In genomic region chr5:176534640-176535039, GRCh38 we compare ENCODE assay signal across 3 cellular contexts.
TF ChIP-seq lines count a peak whose summit lies in the region.

No MANE protein-coding gene starts in this region.

TF ChIP-seq in A549, 52 proteins besides CTCF, POLR2A, EP300 and RAD21:
- no peak for TF ChIP-seq MAZ (IDR thresholded peaks at IDR 0.05; ENCODE audit: borderline replicate concordance, low read depth, low read length)
- no peak for TF ChIP-seq RARB (CRISPR knock-in tag; IDR thresholded peaks at IDR 0.05)
- no peak for TF ChIP-seq CBX8 (IDR thresholded peaks at IDR 0.05)
- no peak for TF ChIP-seq ESRRA (IDR thresholded peaks at IDR 0.05; ENCODE audit: borderline replicate concordance, low read length)
- TF ChIP-seq MAFK (IDR thresholded peaks at IDR 0.05; ENCODE audit: partially characterized antibody), result no peak
- no peak for TF ChIP-seq ZNF302 (CRISPR knock-in tag; IDR thresholded peaks at IDR 0.05)
- no peak for TF ChIP-seq EHMT2 (IDR thresholded peaks at IDR 0.05; ENCODE audit: low read depth)
- no peak for TF ChIP-seq CEBPB (IDR thresholded peaks at IDR 0.05)
- TF ChIP-seq BCL3 (IDR thresholded peaks at IDR 0.05), result no peak
- TF ChIP-seq ATOH8 (CRISPR knock-in tag; IDR thresholded peaks at IDR 0.05; ENCODE audit: low read depth), result no peak
- TF ChIP-seq BHLHE40 (IDR thresholded peaks at IDR 0.05; ENCODE audit: low read depth, low read length), result no peak
- no peak for TF ChIP-seq SMC3 (IDR thresholded peaks at IDR 0.05)
- TF ChIP-seq, protein P1, sequence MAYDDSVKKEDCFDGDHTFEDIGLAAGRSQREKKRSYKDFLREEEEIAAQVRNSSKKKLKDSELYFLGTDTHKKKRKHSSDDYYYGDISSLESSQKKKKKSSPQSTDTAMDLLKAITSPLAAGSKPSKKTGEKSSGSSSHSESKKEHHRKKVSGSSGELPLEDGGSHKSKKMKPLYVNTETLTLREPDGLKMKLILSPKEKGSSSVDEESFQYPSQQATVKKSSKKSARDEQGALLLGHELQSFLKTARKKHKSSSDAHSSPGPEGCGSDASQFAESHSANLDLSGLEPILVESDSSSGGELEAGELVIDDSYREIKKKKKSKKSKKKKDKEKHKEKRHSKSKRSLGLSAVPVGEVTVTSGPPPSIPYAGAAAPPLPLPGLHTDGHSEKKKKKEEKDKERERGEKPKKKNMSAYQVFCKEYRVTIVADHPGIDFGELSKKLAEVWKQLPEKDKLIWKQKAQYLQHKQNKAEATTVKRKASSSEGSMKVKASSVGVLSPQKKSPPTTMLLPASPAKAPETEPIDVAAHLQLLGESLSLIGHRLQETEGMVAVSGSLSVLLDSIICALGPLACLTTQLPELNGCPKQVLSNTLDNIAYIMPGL (CRISPR knock-in tag; IDR thresholded peaks at IDR 0.05; ENCODE audit: borderline replicate concordance), result no peak
- no peak for TF ChIP-seq NPAS2 (CRISPR knock-in tag; IDR thresholded peaks at IDR 0.05; ENCODE audit: borderline replicate concordance)
- no peak for TF ChIP-seq HDAC2 (IDR thresholded peaks at IDR 0.05)
- TF ChIP-seq ELK1 (IDR thresholded peaks at IDR 0.05; ENCODE audit: low read depth, low read length), result no peak

TF ChIP-seq in HCT116, 20 proteins besides CTCF, POLR2A, EP300 and RAD21:
- TF ChIP-seq YY1 (IDR thresholded peaks at IDR 0.05; ENCODE audit: extremely low read depth, insufficient replicate concordance, low read depth, low read length) (no peak), FOSL1 (IDR thresholded peaks at IDR 0.05; ENCODE audit: low read depth) (no peak), EZH2 (IDR thresholded peaks at IDR 0.05) (no peak), EGR1 (IDR thresholded peaks at IDR 0.05; ENCODE audit: low read depth) (no peak), REST (IDR thresholded peaks at IDR 0.05; ENCODE audit: low read depth) (no peak), EZH2phosphoT487 (IDR thresholded peaks at IDR 0.05; ENCODE audit: borderline replicate concordance) (no peak)

TF ChIP-seq in K562, 482 proteins besides CTCF, POLR2A, EP300 and RAD21:
- TF ChIP-seq BCLAF1 (IDR thresholded peaks at IDR 0.05; ENCODE audit: borderline replicate concordance in 1 of 2, control insufficient read depth in 1 of 2, low read depth in 2 of 2, low read length in 1 of 2) (no peak), POLR2G (IDR thresholded peaks at IDR 0.05; ENCODE audit: low read depth, low read length) (0 out of 2 replicates have a peak, but pooled peaks have one; percentile 18), ZNF75A (CRISPR knock-in tag; IDR thresholded peaks at IDR 0.05) (no peak), EP400 (IDR thresholded peaks at IDR 0.05) (no peak), ZNF717 (CRISPR knock-in tag; IDR thresholded peaks at IDR 0.05) (no peak), PTBP1 (IDR thresholded peaks at IDR 0.05; ENCODE audit: low read depth, low read length) (0 out of 2 replicates have a peak, but pooled peaks have one; percentile 3), HNRNPLL (IDR thresholded peaks at IDR 0.05; ENCODE audit: low read depth, low read length, poor library complexity, severe bottlenecking) (peak; percentile 5)
TF ChIP-seq in K562: peak in this region for 3.
